In the genomic region with DNA sequence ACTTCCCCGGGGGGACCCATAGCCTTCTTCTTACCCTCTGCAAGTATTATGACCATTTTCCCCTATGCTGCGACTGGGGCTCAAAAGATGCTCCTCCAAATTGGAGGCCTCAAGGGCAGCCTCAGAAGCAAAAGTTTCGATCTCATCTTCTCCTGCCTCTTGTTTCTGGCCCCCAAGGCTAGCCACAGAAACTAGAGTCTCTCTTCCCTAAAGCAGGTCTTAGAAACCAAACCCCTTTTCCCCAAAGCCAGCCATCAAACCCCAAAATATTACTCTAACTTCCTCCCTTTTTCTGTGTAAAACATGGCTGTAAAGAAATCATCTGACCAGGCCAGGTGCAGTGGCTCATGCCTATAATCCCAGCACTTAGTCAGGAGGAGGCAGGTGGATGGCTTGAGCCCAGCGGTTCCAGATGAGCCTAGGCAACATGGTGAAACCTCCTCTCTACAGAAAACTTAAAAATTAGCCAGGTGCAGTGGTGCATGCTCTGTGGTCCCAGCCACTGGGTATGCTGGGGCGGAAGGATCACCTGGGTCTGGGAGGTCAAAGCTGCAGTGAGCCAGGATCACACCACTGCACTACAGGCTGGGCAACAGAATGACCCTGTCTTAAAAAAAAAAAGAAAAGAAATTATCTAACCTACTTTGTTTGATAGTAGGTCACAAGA, we compare ENCODE assay signal across 22 cellular contexts. TPM values are rescaled to one million over a fixed set of nuclear protein-coding genes. Genes with fewer than 3 reads are reported as not detected.
DNase-seq lines count a peak whose midpoint lies in the region; ATAC-seq and TF ChIP-seq lines count a peak whose summit lies in the region.
"Had no signal": no experiment of that assay in that cellular context is flagged by ENCODE, and none has a peak within 500 bp of the region (broad histone marks: within the 10 kb centered on the region; RNA-seq: fewer than 3 reads in every experiment).

No MANE protein-coding gene starts in this region.

- H3K9ac ChIP-seq in neuronal stem cell (ENCODE audit: low read depth, low read length, poor library complexity) (no peak overlapping the region), trophoblast cell (ENCODE audit: low read length) (no peak overlapping the region)
- H3K9ac ChIP-seq: SK-N-SH had no signal

- H2BK5ac ChIP-seq in neuronal stem cell (ENCODE audit: low read length), result no peak overlapping the region
- H2BK5ac ChIP-seq in trophoblast cell (ENCODE audit: low read depth, low read length, poor library complexity), result no peak overlapping the region

- H3K23ac ChIP-seq in neuronal stem cell (ENCODE audit: low read depth, low read length, poor library complexity) (peak overlapping the region; percentile 5), trophoblast cell (ENCODE audit: low read length) (no peak overlapping the region)

- H3K9me3 ChIP-seq in neuronal stem cell (replicated peaks in 1 of 2; ENCODE audit: control insufficient read depth in 2 of 2, insufficient read depth in 1 of 2, low read depth in 1 of 2, low read length in 2 of 2) (no peaks in the 10 kb centered on the region), trophoblast cell (ENCODE audit: insufficient read depth, low read depth, low read length) (no peaks in the 10 kb centered on the region)
- H3K9me3 ChIP-seq: heart right ventricle, SK-N-SH, suprapubic skin had no signal

- H3K14ac ChIP-seq in neuronal stem cell (ENCODE audit: low read length) (no peak overlapping the region), trophoblast cell (ENCODE audit: low read length) (no peak overlapping the region)

- H3K4me1 Mint-ChIP-seq in GM23338, result peaks cover 20% of the 10 kb centered on the region
- H3K4me1 Mint-ChIP-seq: B cell had no signal

- DNase-seq in GM23338 (ENCODE audit: low spot score), result no peak
- no peak for DNase-seq in neuronal stem cell (ENCODE audit: low spot score)
- DNase-seq in COLO829 (ENCODE audit: low spot score), result no peak
- DNase-seq in trophoblast cell, result no peak
- DNase-seq in 8988T, result no peak
- DNase-seq: activated CD4-positive, alpha-beta T cell treated with anti-CD3 and anti-CD28 coated beads for 1 hour; aorta; cerebellar nuclear complex; effector memory CD8-positive, alpha-beta T cell; heart right ventricle; NCI-H69; PC-9; SK-N-SH; stimulated activated CD4-positive, alpha-beta T cell treated with anti-CD3 and anti-CD28 coated beads, Interleukin-4, amount 100 ng/mL, for 4 hours; stimulated activated CD8-positive, alpha-beta memory T cell treated with anti-CD3 and anti-CD28 coated beads, Interleukin-4, amount 100 ng/mL, for 48 hours; T1000 had no signal

- no peak overlapping the region for H3K4me2 ChIP-seq in GM23338
- no peak overlapping the region for H3K4me2 ChIP-seq in neuronal stem cell (ENCODE audit: insufficient read depth, low read length, poor library complexity, severe bottlenecking)
- H3K4me2 ChIP-seq in trophoblast cell (ENCODE audit: low read length), result no peak overlapping the region
- H3K4me2 ChIP-seq: PC-9, SK-N-SH had no signal

- H4K8ac ChIP-seq in neuronal stem cell (ENCODE audit: low read depth, low read length), result no peak overlapping the region
- H4K8ac ChIP-seq in trophoblast cell (ENCODE audit: low read depth, low read length), result no peak overlapping the region

- no CpG with 5 or more reads among the region's 5 CpGs for WGBS in neuronal stem cell (ENCODE audit: extremely low coverage in 2 of 2, insufficient read length in 2 of 2, insufficient replicate concordance in 1 of 2), 2 donors
- WGBS in trophoblast cell (ENCODE audit: extremely low coverage, insufficient coverage, insufficient read length), result no CpG with 5 or more reads among the region's 5 CpGs

- H3K36me3 Mint-ChIP-seq in GM23338 (ENCODE audit: low read depth), result peaks cover 12% of the 10 kb centered on the region

- H3K18ac ChIP-seq in neuronal stem cell (ENCODE audit: low read length) (no peak overlapping the region), trophoblast cell (ENCODE audit: low read length) (no peak overlapping the region)

- H2BK15ac ChIP-seq in neuronal stem cell (ENCODE audit: low read length), result no peak overlapping the region

- H3K27ac ChIP-seq in GM23338 (ENCODE audit: low read depth) (no peak overlapping the region), neuronal stem cell (replicated peaks; ENCODE audit: low read length) (no peak overlapping the region), trophoblast cell (ENCODE audit: low read depth, low read length) (no peak overlapping the region)
- H3K27ac ChIP-seq: heart right ventricle, PC-9, skin epidermis, suprapubic skin had no signal

- H3K27me3 ChIP-seq in GM23338 (ENCODE audit: insufficient read depth), result no peaks in the 10 kb centered on the region
- peaks cover 0 to 4% (median 0%) of the 10 kb centered on the region in 3 experiments for H3K27me3 ChIP-seq in neuronal stem cell (ENCODE audit: control insufficient read depth in 3 of 3, insufficient read depth in 3 of 3, low read depth in 1 of 3, low read length in 3 of 3)
- H3K27me3 ChIP-seq in trophoblast cell (ENCODE audit: insufficient read depth, low read length), result no peaks in the 10 kb centered on the region
- H3K27me3 ChIP-seq: heart right ventricle, suprapubic skin had no signal

- no peak overlapping the region; the same call in 2 of the 3 replicates for H3K4me3 Mint-ChIP-seq in GM23338
- H3K4me3 Mint-ChIP-seq: B cell; effector memory CD8-positive, alpha-beta T cell had no signal

- H4K20me1 ChIP-seq in GM23338 (replicated peaks; ENCODE audit: insufficient read depth), result no peaks in the 10 kb centered on the region

- no peaks in the 10 kb centered on the region; the same call in 1 of the 2 replicates for H3K36me3 ChIP-seq in GM23338 (ENCODE audit: insufficient read depth)
- H3K36me3 ChIP-seq in neuronal stem cell (replicated peaks in 1 of 2; ENCODE audit: control insufficient read depth in 2 of 2, insufficient read depth in 2 of 2, low read length in 2 of 2), result no peaks in the 10 kb centered on the region
- H3K36me3 ChIP-seq in trophoblast cell (ENCODE audit: control insufficient read depth in 1 of 2, insufficient read depth in 2 of 2, low read length in 2 of 2), result no peaks in the 10 kb centered on the region
- H3K36me3 ChIP-seq: heart right ventricle, suprapubic skin had no signal

- no peak overlapping the region for H2AK5ac ChIP-seq in neuronal stem cell (ENCODE audit: low read depth, low read length)
- no peak overlapping the region for H2AK5ac ChIP-seq in trophoblast cell (ENCODE audit: low read length)

- H3K27me3 Mint-ChIP-seq in GM23338 (ENCODE audit: insufficient read depth, low read depth, poor library complexity), result peaks cover 11% of the 10 kb centered on the region
- H3K27me3 Mint-ChIP-seq: B cell had no signal

- H3K4me1 ChIP-seq in GM23338 (ENCODE audit: insufficient read depth) (peaks cover 15% of the 10 kb centered on the region), neuronal stem cell (ENCODE audit: control insufficient read depth in 2 of 2, insufficient read depth in 1 of 2, low read depth in 1 of 2, low read length in 2 of 2) (peaks cover 6 to 8% of the 10 kb centered on the region in 2 donors), trophoblast cell (ENCODE audit: control insufficient read depth in 1 of 2, insufficient read depth in 2 of 2, low read length in 2 of 2) (peaks cover 4 to 7% of the 10 kb centered on the region in 2 experiments)
- H3K4me1 ChIP-seq: suprapubic skin had no signal

- H2BK120ac ChIP-seq in neuronal stem cell (ENCODE audit: low read depth, low read length) (no peak overlapping the region), trophoblast cell (ENCODE audit: insufficient read depth, low read length, poor library complexity) (no peak overlapping the region)

- H2AFZ ChIP-seq in GM23338 (peak overlapping the region; percentile 28; the same call in 1 of the 2 replicates), neuronal stem cell (ENCODE audit: low read length) (no peak overlapping the region), trophoblast cell (ENCODE audit: insufficient read depth, low read length, poor library complexity) (no peak overlapping the region)
- H2AFZ ChIP-seq: PC-9 had no signal

- H3F3A ChIP-seq in GM23338 (replicated peaks; ENCODE audit: low read depth), result no peaks in the 10 kb centered on the region

- no peaks in the 10 kb centered on the region for H3K79me2 ChIP-seq in GM23338 (replicated peaks; ENCODE audit: insufficient read depth)
- H3K79me2 ChIP-seq in trophoblast cell (ENCODE audit: control insufficient read depth, insufficient read depth, low read length, poor library complexity), result no peaks in the 10 kb centered on the region

- H3K9me2 ChIP-seq in GM23338 (ENCODE audit: insufficient read depth), result no peaks in the 10 kb centered on the region
- H3K9me2 ChIP-seq: SK-N-SH had no signal

- peaks cover 15% of the 10 kb centered on the region for H3K9me3 Mint-ChIP-seq in GM23338
- H3K9me3 Mint-ChIP-seq: effector memory CD8-positive, alpha-beta T cell had no signal

- H4K12ac ChIP-seq in trophoblast cell (ENCODE audit: low read depth, low read length), result no peak overlapping the region

- peak; percentile 75 for ATAC-seq in GM19351 (IDR thresholded peaks at IDR 0.05; ENCODE audit: unreplicated experiment)
- no peak for ATAC-seq in GM23338
- ATAC-seq in HG03175 (IDR thresholded peaks at IDR 0.05; ENCODE audit: unreplicated experiment), result peak; percentile 67
- ATAC-seq: effector memory CD8-positive, alpha-beta T cell; heart right ventricle had no signal

- no peaks in the 10 kb centered on the region for H3K79me1 ChIP-seq in neuronal stem cell (ENCODE audit: low read depth, low read length)
- H3K79me1 ChIP-seq in trophoblast cell (ENCODE audit: low read length), result no peaks in the 10 kb centered on the region

- H2BK12ac ChIP-seq in neuronal stem cell (ENCODE audit: low read length), result no peak overlapping the region
- no peak overlapping the region for H2BK12ac ChIP-seq in trophoblast cell (ENCODE audit: low read length)

- H3K4me3 ChIP-seq in GM23338 (no peak overlapping the region), neuronal stem cell (ENCODE audit: low read length in 2 of 2) (no peak overlapping the region), trophoblast cell (ENCODE audit: low read depth, low read length) (no peak overlapping the region)
- H3K4me3 ChIP-seq: heart right ventricle, lung, PC-9, skin epidermis, suprapubic skin had no signal

- TF ChIP-seq CTCF in GM23338 (conservative IDR thresholded peaks at IDR 0.05; ENCODE audit: low read depth in 2 of 2), result no peak

- H3K27ac Mint-ChIP-seq in GM23338, result no peak overlapping the region
- H3K27ac Mint-ChIP-seq: B cell; effector memory CD8-positive, alpha-beta T cell had no signal

- H4K91ac ChIP-seq in neuronal stem cell (ENCODE audit: low read depth, low read length, poor library complexity), result no peak overlapping the region
- H4K91ac ChIP-seq in trophoblast cell (ENCODE audit: low read depth, low read length), result no peak overlapping the region

- no peak overlapping the region for H3K4ac ChIP-seq in neuronal stem cell (ENCODE audit: low read length)
- H3K4ac ChIP-seq in trophoblast cell (ENCODE audit: low read depth, low read length), result no peak overlapping the region

RNA-seq across cellular contexts. Expression of gene MFGE8, which starts 36.7 kb away (rescaled TPM):
- 586 and 671 TPM in 2 replicates for total RNA-seq in GM23338 (2014; rRNA removed; shearing (Covaris generic))
- polyA plus RNA-seq in GM23338 (2016; fragmentation: Nextera tagmentation; extraction: Ambion mirVana), result 246 and 279 TPM in 2 replicates
- polyA plus RNA-seq in neuronal stem cell (2013, experiment 1 of 2), result 104 TPM
- 101 TPM for polyA plus RNA-seq in neuronal stem cell (2013, experiment 2 of 2)
- 445 and 464 TPM in 2 replicates for polyA plus RNA-seq in trophoblast cell (2013)

RNA-seq across cellular contexts. Expression of gene HAPLN3, which starts 54.5 kb away (rescaled TPM):
- 45.2 and 62.6 TPM in 2 replicates for total RNA-seq in GM23338 (2014; rRNA removed; shearing (Covaris generic))
- 21.4 and 22.7 TPM in 2 replicates for polyA plus RNA-seq in GM23338 (2016; fragmentation: Nextera tagmentation; extraction: Ambion mirVana)
- polyA plus RNA-seq in neuronal stem cell (2013, experiment 1 of 2), result 14.9 TPM
- polyA plus RNA-seq in neuronal stem cell (2013, experiment 2 of 2), result 14.3 TPM
- 32.5 and 37.3 TPM in 2 replicates for polyA plus RNA-seq in trophoblast cell (2013)
